25 cellular contexts compared by ENCODE assay signal in genomic region chr17:8736362-8736761, GRCh38. TPM values are rescaled to one million over a fixed set of nuclear protein-coding genes. Genes with fewer than 3 reads are reported as not detected.
A peak's percentile ranks its signal among the peaks of the same experiment; 100 is the strongest.
DNase-seq lines count a peak whose midpoint lies in the region; ATAC-seq, FAIRE-seq and TF ChIP-seq lines count a peak whose summit lies in the region.
"Had no signal": no experiment of that assay in that cellular context is flagged by ENCODE, and none has a peak within 500 bp of the region (broad histone marks: within the 10 kb centered on the region; RNA-seq: fewer than 3 reads in every experiment).

No MANE protein-coding gene starts in this region.

- H2AK5ac ChIP-seq in H1 (ENCODE audit: low read depth, low read length), result no peak overlapping the region
- no peak overlapping the region for H2AK5ac ChIP-seq in trophoblast cell (ENCODE audit: low read length)

- TF ChIP-seq EP300 in H1 (IDR thresholded peaks at IDR 0.05; ENCODE audit: borderline replicate concordance in 1 of 2, low read depth in 2 of 2, low read length in 2 of 2), result no peak

- no peak overlapping the region for H4K12ac ChIP-seq in trophoblast cell (ENCODE audit: low read depth, low read length)

- WGBS in H1 (ENCODE audit: extremely low coverage in 1 of 2, insufficient coverage in 1 of 2, insufficient read length in 1 of 2, insufficient replicate concordance in 2 of 2, low coverage in 1 of 2, low lambda C conversion rate in 2 of 2, missing lambda C conversion rate in 1 of 2), 2 experiments, result 76% methylated on average over 6 of the region's 6 CpGs; no CpG with 5 or more reads in 1 of the 2 experiments
- no CpG with 5 or more reads among the region's 6 CpGs for WGBS in trophoblast cell (ENCODE audit: extremely low coverage, insufficient coverage, insufficient read length)
- WGBS in hepatocyte (ENCODE audit: low lambda C conversion rate, missing lambda C conversion rate), result 70% methylated on average over 6 of the region's 6 CpGs

- H3K27me3 ChIP-seq in cardiac muscle cell (no peaks in the 10 kb centered on the region), H1 (replicated peaks in 1 of 4; ENCODE audit: control insufficient read depth in 3 of 4, extremely low read depth in 1 of 4, insufficient read depth in 3 of 4, low read length in 3 of 4) (no peaks in the 10 kb centered on the region), trophoblast cell (ENCODE audit: insufficient read depth, low read length) (no peaks in the 10 kb centered on the region), upper lobe of right lung (peaks cover 3% of the 10 kb centered on the region), hepatocyte (no peaks in the 10 kb centered on the region)

- intact Hi-C loops in Right ventricle myocardium superior (cut with DNase I) (no loop called here), upper lobe of right lung (cut with DNase I) (no loop called here)

- H3K27ac ChIP-seq in cardiac muscle cell (peak overlapping the region; percentile 55), H1 (ENCODE audit: low read depth, low read length) (no peak overlapping the region), trophoblast cell (ENCODE audit: low read depth, low read length) (no peak overlapping the region), upper lobe of right lung (no peak overlapping the region), coronary artery (peak overlapping the region in 1 of 2 donors; percentile 27), hepatocyte (no peak overlapping the region)
- H3K27ac ChIP-seq: 22Rv1, A549, C4-2B had no signal

- H3K79me2 ChIP-seq in H1 (ENCODE audit: control insufficient read depth in 1 of 2, insufficient read depth in 2 of 2, low read length in 2 of 2) (no peaks in the 10 kb centered on the region), trophoblast cell (ENCODE audit: control insufficient read depth, insufficient read depth, low read length, poor library complexity) (no peaks in the 10 kb centered on the region), hepatocyte (no peaks in the 10 kb centered on the region)

- no peaks in the 10 kb centered on the region for H3K9me2 ChIP-seq in hepatocyte (replicated peaks; ENCODE audit: insufficient read depth)

- H3K4me2 ChIP-seq in H1 (ENCODE audit: insufficient read depth in 1 of 2, low read depth in 2 of 2, low read length in 2 of 2), result no peak overlapping the region
- no peak overlapping the region for H3K4me2 ChIP-seq in trophoblast cell (ENCODE audit: low read length)
- H3K4me2 ChIP-seq in hepatocyte, result no peak overlapping the region
- H3K4me2 ChIP-seq: A549, GM23338 had no signal

- no peak overlapping the region for H2BK20ac ChIP-seq in H1 (ENCODE audit: low read length)

- TF ChIP-seq RAD21 in H1 (IDR thresholded peaks at IDR 0.05 in 1 of 2, conservative IDR thresholded peaks at IDR 0.05 in 1 of 2; ENCODE audit: low read depth in 2 of 2, low read length in 2 of 2), result no peak

- no peak for FAIRE-seq in H1 (lab: Jason Lieb, UNC)
- FAIRE-seq: A549, GM12892, GM18507 had no signal

- H2BK15ac ChIP-seq in H1 (ENCODE audit: low read length), result 0 out of 2 replicates have a peak overlapping the region, but pooled peaks have one; percentile 61

- H3K4me1 ChIP-seq in cardiac muscle cell (ENCODE audit: low read depth) (peaks cover 13% of the 10 kb centered on the region), H1 (replicated peaks in 1 of 4; ENCODE audit: control insufficient read depth in 3 of 4, insufficient read depth in 4 of 4, low read length in 3 of 4) (peaks cover 0 to 4% (median under 1%) of the 10 kb centered on the region in 4 experiments; a peak in 3 of 7 replicates), trophoblast cell (ENCODE audit: control insufficient read depth in 1 of 2, insufficient read depth in 2 of 2, low read length in 2 of 2) (peaks cover 4 to 13% of the 10 kb centered on the region in 2 experiments), upper lobe of right lung (no peaks in the 10 kb centered on the region), hepatocyte (ENCODE audit: insufficient read depth) (peaks cover 5% of the 10 kb centered on the region)
- H3K4me1 ChIP-seq: A549 had no signal

- H4K20me1 ChIP-seq in H1 (replicated peaks in 1 of 2; ENCODE audit: control insufficient read depth in 1 of 2, insufficient read depth in 2 of 2, low read length in 2 of 2), result no peaks in the 10 kb centered on the region
- H4K20me1 ChIP-seq in hepatocyte (ENCODE audit: insufficient read depth, poor library complexity, severe bottlenecking), result no peaks in the 10 kb centered on the region

- no peak overlapping the region for H3K56ac ChIP-seq in H1 (replicated peaks; ENCODE audit: insufficient read length, low read depth, low read length)

- TF ChIP-seq CTCF in cardiac muscle cell (IDR thresholded peaks at IDR 0.05; ENCODE audit: low read depth, low read length) (no peak), H1 (IDR thresholded peaks at IDR 0.05; ENCODE audit: control extremely low read depth in 1 of 3, insufficient read depth in 1 of 3, low read depth in 1 of 3, low read length in 3 of 3) (no peak), upper lobe of right lung (IDR thresholded peaks at IDR 0.05) (no peak), coronary artery (IDR thresholded peaks at IDR 0.05) (no peak), hepatocyte (IDR thresholded peaks at IDR 0.05; ENCODE audit: poor library complexity) (no peak)

- H2AFZ ChIP-seq in H1 (ENCODE audit: low read length) (no peak overlapping the region), trophoblast cell (ENCODE audit: insufficient read depth, low read length, poor library complexity) (no peak overlapping the region), hepatocyte (no peak overlapping the region)
- H2AFZ ChIP-seq: GM23338 had no signal

- no peak overlapping the region for H4K5ac ChIP-seq in H1 (ENCODE audit: insufficient read length, low read depth, low read length)

- TF ChIP-seq POLR2A in H1 (IDR thresholded peaks at IDR 0.05; ENCODE audit: control extremely low read depth in 1 of 2, low read depth in 2 of 2, low read length in 2 of 2), result no peak

- H3K23ac ChIP-seq in H1 (ENCODE audit: insufficient read length) (no peak overlapping the region), trophoblast cell (ENCODE audit: low read length) (no peak overlapping the region)

- no peaks in the 10 kb centered on the region for H3K36me3 ChIP-seq in cardiac muscle cell
- no peaks in the 10 kb centered on the region for H3K36me3 ChIP-seq in H1 (ENCODE audit: control insufficient read depth in 2 of 4, insufficient read depth in 4 of 4, low read length in 3 of 4)
- no peaks in the 10 kb centered on the region for H3K36me3 ChIP-seq in trophoblast cell (ENCODE audit: control insufficient read depth in 1 of 2, insufficient read depth in 2 of 2, low read length in 2 of 2)
- no peaks in the 10 kb centered on the region for H3K36me3 ChIP-seq in upper lobe of right lung
- no peaks in the 10 kb centered on the region for H3K36me3 ChIP-seq in hepatocyte (replicated peaks; ENCODE audit: insufficient read depth, low read depth)

- H3K18ac ChIP-seq in H1 (ENCODE audit: extremely low read depth, low read length) (no peak overlapping the region), trophoblast cell (ENCODE audit: low read length) (no peak overlapping the region)

- H3K9me3 ChIP-seq in cardiac muscle cell (ENCODE audit: low read depth) (no peaks in the 10 kb centered on the region), H1 (ENCODE audit: insufficient read depth in 2 of 2, low read depth in 1 of 2, low read length in 1 of 2) (no peaks in the 10 kb centered on the region), trophoblast cell (ENCODE audit: insufficient read depth, low read depth, low read length) (no peaks in the 10 kb centered on the region), upper lobe of right lung (no peaks in the 10 kb centered on the region), hepatocyte (ENCODE audit: low read depth) (no peaks in the 10 kb centered on the region)
- H3K9me3 ChIP-seq: A549 had no signal

- H2BK5ac ChIP-seq in H1 (ENCODE audit: low read depth, low read length) (no peak overlapping the region), trophoblast cell (ENCODE audit: low read depth, low read length, poor library complexity) (peak overlapping the region; percentile 10)

- H3K4me3 ChIP-seq in cardiac muscle cell (no peak overlapping the region), H1 (ENCODE audit: extremely low read depth in 1 of 4, insufficient read depth in 2 of 4, low read depth in 3 of 4, low read length in 4 of 4) (no peak overlapping the region), trophoblast cell (ENCODE audit: low read depth, low read length) (no peak overlapping the region), upper lobe of right lung (no peak overlapping the region), coronary artery (no peak overlapping the region), hepatocyte (no peak overlapping the region)
- H3K4me3 ChIP-seq: A549, GM23338 had no signal

- no peak for DNase-seq in cardiac muscle cell (ENCODE audit: low read depth in 1 of 2, low spot score in 1 of 2)
- DNase-seq in Right ventricle myocardium superior, result no peak
- DNase-seq in H1 (ENCODE audit: low read depth in 1 of 2, low spot score in 2 of 2), result no peak
- no peak for DNase-seq in trophoblast cell
- DNase-seq in upper lobe of right lung, result no peak
- no peak for DNase-seq in coronary artery (ENCODE audit: low spot score)
- DNase-seq in NCI-H1105 treated with DMSO at 0.1 percent for 48 hours (lab: John Stamatoyannopoulos, UW), result no peak
- no peak for DNase-seq in hepatocyte (ENCODE audit: low spot score)
- DNase-seq: AML-193; CD4-positive, alpha-beta T cell; DMS153; DMS79; GDM1; H7; HFFc6 had no signal

- ATAC-seq in Right ventricle myocardium superior (ENCODE audit: poor library complexity) (no peak), upper lobe of right lung (peak; percentile 10)
- ATAC-seq: A549, GM23338, HCT116 had no signal

- H3K4ac ChIP-seq in H1 (replicated peaks; ENCODE audit: insufficient read length, low read depth, low read length) (no peak overlapping the region), trophoblast cell (ENCODE audit: low read depth, low read length) (no peak overlapping the region)

- H4K91ac ChIP-seq in H1 (replicated peaks; ENCODE audit: insufficient read length, low read length) (no peak overlapping the region), trophoblast cell (ENCODE audit: low read depth, low read length) (peak overlapping the region; percentile 47)

- no peaks in the 10 kb centered on the region for H3K79me1 ChIP-seq in H1 (ENCODE audit: low read depth, low read length)
- peaks cover 20% of the 10 kb centered on the region for H3K79me1 ChIP-seq in trophoblast cell (ENCODE audit: low read length)

- POLR2A ChIA-PET in H1 (lab: Charles Lee; ENCODE audit: partially characterized antibody), result no interaction called here

- peaks cover 2% of the 10 kb centered on the region; the same call in 1 of the 2 replicates for H3K23me2 ChIP-seq in H1 (ENCODE audit: low read depth, low read length)

- no peak overlapping the region for H2BK12ac ChIP-seq in H1 (ENCODE audit: low read depth, low read length)
- peak overlapping the region; percentile 76 for H2BK12ac ChIP-seq in trophoblast cell (ENCODE audit: low read length)

- CTCF ChIA-PET in H1 (lab: Charles Lee; ENCODE audit: partially characterized antibody), result no interaction called here

- H3K9ac ChIP-seq in H1 (replicated peaks in 1 of 4; ENCODE audit: extremely low read depth in 1 of 4, low read depth in 3 of 4, low read length in 3 of 4) (no peak overlapping the region), trophoblast cell (ENCODE audit: low read length) (no peak overlapping the region)

- H3K14ac ChIP-seq in H1 (ENCODE audit: insufficient read length) (no peak overlapping the region), trophoblast cell (ENCODE audit: low read length) (peak overlapping the region; percentile 11)

- H2BK120ac ChIP-seq in H1 (replicated peaks; ENCODE audit: low read depth, low read length) (no peak overlapping the region), trophoblast cell (ENCODE audit: insufficient read depth, low read length, poor library complexity) (peak overlapping the region; percentile 47)

- H4K8ac ChIP-seq in H1 (ENCODE audit: extremely low read depth, insufficient read depth, low read length) (no peak overlapping the region), trophoblast cell (ENCODE audit: low read depth, low read length) (no peak overlapping the region)

RNA-seq across cellular contexts. Expression of gene CCDC42, which starts 8.3 kb away (rescaled TPM):
- not detected in 2 replicates for total RNA-seq in cardiac muscle cell
- not detected in 2 replicates for polyA plus RNA-seq in cardiac muscle cell
- total RNA-seq in Right ventricle myocardium superior, result not detected
- total RNA-seq in H1 (2021; fragmentation: NEBNext Ultra II Directional; extraction: Animal tissue kit (Norgen Biotek cat#: 25700)), result not detected in 2 replicates
- not detected in 2 replicates for polyA plus RNA-seq in H1 (2011; rRNA removed)
- not detected for polyA plus RNA-seq in H1 (2011; cell fraction: cytosol; rRNA removed)
- not detected for polyA plus RNA-seq in H1 (2011; cell fraction: nucleus; rRNA removed)
- not detected in 4 replicates for polyA plus RNA-seq in H1 (2012, experiment 1 of 2)
- polyA plus RNA-seq in H1 (2012, experiment 2 of 2), result not detected
- polyA plus RNA-seq in H1 (2013, experiment 1 of 2), result not detected
- not detected for polyA plus RNA-seq in H1 (2013, experiment 2 of 2)
- not detected in 2 replicates for polyA minus RNA-seq in H1 (2011; rRNA and poly(A)+ RNA removed)
- not detected for polyA minus RNA-seq in H1 (2011; cell fraction: cytosol; rRNA and poly(A)+ RNA removed)
- not detected for polyA minus RNA-seq in H1 (2011; cell fraction: nucleus; rRNA and poly(A)+ RNA removed)
- 0.19 and 0.25 TPM in 2 replicates for polyA plus RNA-seq in trophoblast cell (2013)
- total RNA-seq in upper lobe of right lung, result not detected
- total RNA-seq in hepatocyte, result 0.53 TPM in 1 of 2 replicates, not detected in the other
- polyA plus RNA-seq in hepatocyte, result 1.7 and 3.2 TPM in 2 replicates
- total RNA-seq: CD4-positive, alpha-beta T cell; Daoy; GM23338; H7; HFFc6; HT-29 had no signal
- polyA plus RNA-seq: A549, BJ, GM23338 had no signal

RNA-seq across cellular contexts. Expression of gene SPDYE4, which starts 22.0 kb away (rescaled TPM):
- total RNA-seq in cardiac muscle cell (not detected in 2 replicates), Right ventricle myocardium superior (not detected), upper lobe of right lung (not detected), hepatocyte (not detected in 2 replicates)
- polyA plus RNA-seq in cardiac muscle cell (not detected in 2 replicates), H1 (2011; rRNA removed) (not detected in 2 replicates), hepatocyte (not detected in 2 replicates)
- total RNA-seq in H1 (2021; fragmentation: NEBNext Ultra II Directional; extraction: Animal tissue kit (Norgen Biotek cat#: 25700)), result not detected in 2 replicates
- not detected for polyA plus RNA-seq in H1 (2011; cell fraction: cytosol; rRNA removed)
- not detected for polyA plus RNA-seq in H1 (2011; cell fraction: nucleus; rRNA removed)
- not detected in 4 replicates for polyA plus RNA-seq in H1 (2012, experiment 1 of 2)
- not detected for polyA plus RNA-seq in H1 (2012, experiment 2 of 2)
- not detected for polyA plus RNA-seq in H1 (2013, experiment 1 of 2)
- polyA plus RNA-seq in H1 (2013, experiment 2 of 2), result not detected
- not detected in 2 replicates for polyA minus RNA-seq in H1 (2011; rRNA and poly(A)+ RNA removed)
- not detected for polyA minus RNA-seq in H1 (2011; cell fraction: cytosol; rRNA and poly(A)+ RNA removed)
- not detected for polyA minus RNA-seq in H1 (2011; cell fraction: nucleus; rRNA and poly(A)+ RNA removed)
- not detected in 2 replicates for polyA plus RNA-seq in trophoblast cell (2013)
- total RNA-seq: CD4-positive, alpha-beta T cell; Daoy; GM23338; H7; HFFc6; HT-29 had no signal
- polyA plus RNA-seq: A549, BJ, GM23338 had no signal
